Comparison of ENCODE assay signal across 1 cellular context in genomic region chr3:56363720-56364119, GRCh38.
TF ChIP-seq lines count a peak whose summit lies in the region.

No MANE protein-coding gene starts in this region.

TF ChIP-seq in HepG2, 621 proteins besides CTCF, POLR2A, EP300 and RAD21 (continued from another document):
- TF ChIP-seq, protein P1, sequence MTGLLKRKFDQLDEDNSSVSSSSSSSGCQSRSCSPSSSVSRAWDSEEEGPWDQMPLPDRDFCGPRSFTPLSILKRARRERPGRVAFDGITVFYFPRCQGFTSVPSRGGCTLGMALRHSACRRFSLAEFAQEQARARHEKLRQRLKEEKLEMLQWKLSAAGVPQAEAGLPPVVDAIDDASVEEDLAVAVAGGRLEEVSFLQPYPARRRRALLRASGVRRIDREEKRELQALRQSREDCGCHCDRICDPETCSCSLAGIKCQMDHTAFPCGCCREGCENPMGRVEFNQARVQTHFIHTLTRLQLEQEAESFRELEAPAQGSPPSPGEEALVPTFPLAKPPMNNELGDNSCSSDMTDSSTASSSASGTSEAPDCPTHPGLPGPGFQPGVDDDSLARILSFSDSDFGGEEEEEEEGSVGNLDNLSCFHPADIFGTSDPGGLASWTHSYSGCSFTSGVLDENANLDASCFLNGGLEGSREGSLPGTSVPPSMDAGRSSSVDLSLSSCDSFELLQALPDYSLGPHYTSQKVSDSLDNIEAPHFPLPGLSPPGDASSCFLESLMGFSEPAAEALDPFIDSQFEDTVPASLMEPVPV (CRISPR knock-in tag; IDR thresholded peaks at IDR 0.05) = no peak
- TF ChIP-seq ELF4 (CRISPR knock-in tag; IDR thresholded peaks at IDR 0.05; ENCODE audit: borderline replicate concordance) (no peak), HNRNPK (IDR thresholded peaks at IDR 0.05; ENCODE audit: low read depth, low read length, poor library complexity, severe bottlenecking) (peak; percentile 78)
